In genomic region chr7:122310119-122311021, GRCh38 we compare ENCODE assay signal across 9 cellular contexts. TPM values are rescaled to one million over a fixed set of nuclear protein-coding genes. Genes with fewer than 3 reads are reported as not detected.
DNase-seq lines count a peak whose midpoint lies in the region; ATAC-seq, FAIRE-seq and TF ChIP-seq lines count a peak whose summit lies in the region.
"Had no signal": no experiment of that assay in that cellular context is flagged by ENCODE, and none has a peak within 500 bp of the region (broad histone marks: within the 10 kb centered on the region; RNA-seq: fewer than 3 reads in every experiment).

No MANE protein-coding gene starts in this region.

- H3K4me3 ChIP-seq in BJ (ENCODE audit: low read depth, low read length) (peak overlapping the region; percentile 24), epithelial cell of esophagus (ENCODE audit: low read length) (peak overlapping the region; percentile 18), neuron (ENCODE audit: low read length) (peak overlapping the region; percentile 46)

- no peaks in the 10 kb centered on the region for H3K36me3 ChIP-seq in BJ (ENCODE audit: control insufficient read depth, insufficient read depth, low read length)
- no peaks in the 10 kb centered on the region for H3K36me3 ChIP-seq in neuron (ENCODE audit: insufficient read depth, low read length)

- no peak for FAIRE-seq in GM12892 (lab: Jason Lieb, UNC)

- CTCF ChIA-PET in BJ (lab: Yijun Ruan, JAX) = no interaction called here

- H3K27me3 ChIP-seq in BJ (ENCODE audit: control insufficient read depth, insufficient read depth, low read length) (peaks cover 48% of the 10 kb centered on the region), neuron (ENCODE audit: insufficient read depth, low read length) (peaks cover 60% of the 10 kb centered on the region)

- POLR2A ChIA-PET in BJ (lab: Charles Lee) = no interaction called here

- peak overlapping the region; percentile 91 for H2AFZ ChIP-seq in neuron (ENCODE audit: low read depth, low read length)

- no peak for DNase-seq in BJ (ENCODE audit: low read depth)
- DNase-seq in epithelial cell of esophagus (ENCODE audit: low read depth) = no peak
- DNase-seq in GM12892 (ENCODE audit: insufficient read length) = no peak
- no peak for DNase-seq in anterior cingulate cortex (lab: John Stamatoyannopoulos, UW)
- no peak for DNase-seq in NCI-H1092 (lab: John Stamatoyannopoulos, UW)
- DNase-seq: activated CD4-positive, alpha-beta memory T cell treated with anti-CD3 and anti-CD28 coated beads for 36 hours had no signal

- H3K9me3 ChIP-seq in neuron (ENCODE audit: low read length) = peaks cover 2% of the 10 kb centered on the region

- peaks cover 40% of the 10 kb centered on the region for H3K4me1 ChIP-seq in neuron (ENCODE audit: insufficient read depth, low read length)

- peak; percentile 59 for ATAC-seq in HG03354 (IDR thresholded peaks at IDR 0.05; ENCODE audit: poor library complexity, severe bottlenecking, unreplicated experiment)
- ATAC-seq in GM19455 (IDR thresholded peaks at IDR 0.05; ENCODE audit: unreplicated experiment) = no peak

- no peak for TF ChIP-seq POLR2A in GM12892 (IDR thresholded peaks at IDR 0.05; ENCODE audit: low read depth, low read length)

- TF ChIP-seq CTCF in BJ (IDR thresholded peaks at IDR 0.05; ENCODE audit: insufficient read depth, low read depth, low read length) (no peak), epithelial cell of esophagus (IDR thresholded peaks at IDR 0.05; ENCODE audit: insufficient read depth, low read depth, low read length, missing control alignments) (no peak)

RNA-seq across cellular contexts. Expression of gene FEZF1, which starts 5.8 kb away (rescaled TPM):
- polyA plus RNA-seq in BJ (2011; rRNA removed) = not detected in 2 replicates
- polyA minus RNA-seq in BJ (2011; rRNA and poly(A)+ RNA removed) = not detected in 2 replicates
- not detected for polyA plus RNA-seq in GM12892 (2012; ENCODE audit: missing spikeins)
